ENCODE assay signal across 15 cellular contexts in genomic region chr3:55333041-55333440, GRCh38.
"Had no signal": no experiment of that assay in that cellular context is flagged by ENCODE, and none has a peak within 500 bp of the region (broad histone marks: within the 10 kb centered on the region; RNA-seq: fewer than 3 reads in every experiment).

No MANE protein-coding gene starts in this region.

- ATAC-seq: left cardiac atrium; lower lobe of right lung; sciatic nerve; stimulated activated memory B cell treated with anti-CD40 and anti-IgM and Interleukin-4, amounts not matched to agents 10 μg/mL and 1 μg/mL and 100 μg/mL, for 72 hours had no signal

- DNase-seq: activated CD4-positive, alpha-beta T cell treated with anti-CD3 and anti-CD28 coated beads, Interleukin-2, amount 50 U/mL, for 1 hour; activated CD4-positive, CD25-positive, alpha-beta regulatory T cell; activated naive CD8-positive, alpha-beta T cell treated with anti-CD3 and anti-CD28 coated beads for 36 hours; effector CD8-positive, alpha-beta T cell; esophagus squamous epithelium; foreskin melanocyte; immature natural killer cell; left cardiac atrium; lower lobe of right lung; ovary; T-helper 2 cell; tibial artery had no signal

- H3K4me3 ChIP-seq: esophagus squamous epithelium, lower lobe of right lung, ovary, tibial artery, vagina had no signal
